ENCODE assay signal across 17 cellular contexts in genomic region chr6:123745877-123746276, GRCh38. TPM values are rescaled to one million over a fixed set of nuclear protein-coding genes. Genes with fewer than 3 reads are reported as not detected.
DNase-seq lines count a peak whose midpoint lies in the region; ATAC-seq, FAIRE-seq and TF ChIP-seq lines count a peak whose summit lies in the region.
"Had no signal": no experiment of that assay in that cellular context is flagged by ENCODE, and none has a peak within 500 bp of the region (broad histone marks: within the 10 kb centered on the region; RNA-seq: fewer than 3 reads in every experiment).

No MANE protein-coding gene starts in this region.

- H3K4me1 ChIP-seq in skeletal muscle tissue (ENCODE audit: control insufficient read depth in 3 of 3, insufficient read depth in 3 of 3, low read length in 3 of 3): peaks cover 0 to 3% (median 3%) of the 10 kb centered on the region in 3 donors

- DNase-seq in HCEC 1CT (peak; percentile 12), astrocyte of the cerebellum (ENCODE audit: low read depth) (peak; percentile 36), frontal cortex (ENCODE audit: low spot score in 2 of 2) (peak in 1 of 2 donors; percentile 4), epidermal melanocyte (ENCODE audit: insufficient read length, low spot score) (no peak)
- DNase-seq in activated naive CD4-positive, alpha-beta T cell treated with anti-CD3 and anti-CD28 coated beads, Interleukin-2, amount 50 U/mL, for 16 hours: no peak
- DNase-seq in activated CD4-positive, alpha-beta T cell treated with anti-CD3 and anti-CD28 coated beads, Interleukin-2, amount 50 U/mL, for 1 hour: no peak
- DNase-seq: activated CD4-positive, alpha-beta T cell treated with anti-CD3 and anti-CD28 coated beads for 48 hours; CD4-positive, alpha-beta T cell; dermis blood vessel endothelial cell; kidney; NCI-H2029 treated with DMSO at 0.1 percent for 48 hours; NCI-H774; stimulated activated CD4-positive, alpha-beta T cell treated with anti-CD3 and anti-CD28 coated beads, Interleukin-4, amount 100 ng/mL, for 24 hours had no signal

- FAIRE-seq in frontal cortex (lab: Jason Lieb, UNC): peak; percentile 56
- FAIRE-seq: kidney had no signal

- no peak for ATAC-seq in GM19397 (IDR thresholded peaks at IDR 0.05; ENCODE audit: unreplicated experiment)
- ATAC-seq: Right ventricle myocardium inferior had no signal

- H3K9ac ChIP-seq in skeletal muscle tissue (ENCODE audit: low read depth in 1 of 3, low read length in 3 of 3): no peak overlapping the region

- H3K27me3 ChIP-seq in skeletal muscle tissue (ENCODE audit: control insufficient read depth in 3 of 3, insufficient read depth in 3 of 3, low read length in 3 of 3): no peaks in the 10 kb centered on the region

- in situ Hi-C loops in astrocyte of the cerebellum (cut with HindIII; ENCODE audit: low sequenced_read_pairs): no loop called here

- H3K4me3 ChIP-seq in astrocyte of the cerebellum (ENCODE audit: low read depth, low read length) (no peak overlapping the region), skeletal muscle tissue (ENCODE audit: low read length in 3 of 3) (no peak overlapping the region)

- peak overlapping the region; percentile 39 for H3K27ac ChIP-seq in skeletal muscle tissue (ENCODE audit: low read depth, low read length)

- H3K9me3 ChIP-seq in skeletal muscle tissue (ENCODE audit: control insufficient read depth in 3 of 3, low read length in 3 of 3): no peaks in the 10 kb centered on the region

- no peak for TF ChIP-seq CTCF in astrocyte of the cerebellum (IDR thresholded peaks at IDR 0.05; ENCODE audit: low read depth, low read length, missing control alignments)

- no peaks in the 10 kb centered on the region for H3K36me3 ChIP-seq in skeletal muscle tissue (ENCODE audit: control insufficient read depth in 3 of 3, insufficient read depth in 3 of 3, low read length in 3 of 3)

RNA-seq across cellular contexts. Expression of gene NKAIN2, which starts 57.8 kb away (rescaled TPM):
- total RNA-seq in frontal cortex: 109 TPM
- total RNA-seq in skeletal muscle tissue: 3.1 TPM
- total RNA-seq: CD4-positive, alpha-beta T cell; dermis blood vessel endothelial cell; pulmonary artery endothelial cell had no signal

Comparison
In these comparisons a context has a peak if more than half of its experiments do, and no peak if none do; other contexts are left out.
1. DNase-seq: peak in HCEC 1CT (single experiment) and astrocyte of the cerebellum (single experiment); none in epidermal melanocyte (single experiment), activated naive CD4-positive, alpha-beta T cell treated with anti-CD3 and anti-CD28 coated beads, Interleukin-2, amount 50 U/mL, for 16 hours (single experiment) and activated CD4-positive, alpha-beta T cell treated with anti-CD3 and anti-CD28 coated beads, Interleukin-2, amount 50 U/mL, for 1 hour (single experiment).
2. RNA of gene NKAIN2, which starts 57.8 kb away (total RNA-seq): 109 TPM in frontal cortex (single experiment); 3.1 TPM in skeletal muscle tissue (single experiment); every median in the first group is over 10 times any median in the second.